17 cellular contexts compared by ENCODE assay signal in genomic region chr16:50291719-50292565, GRCh38.
"Had no signal": no experiment of that assay in that cellular context is flagged by ENCODE, and none has a peak within 500 bp of the region (broad histone marks: within the 10 kb centered on the region; RNA-seq: fewer than 3 reads in every experiment).

No MANE protein-coding gene starts in this region.

- H3K4me3 ChIP-seq: heart left ventricle, lower lobe of right lung, skin epidermis, stomach, testis, upper lobe of right lung had no signal

- H3K9me3 ChIP-seq: lower lobe of right lung, stomach, testis, upper lobe of right lung had no signal

- H3K36me3 Mint-ChIP-seq: brain had no signal

- H3K4me3 Mint-ChIP-seq: activated CD4-positive, alpha-beta T cell treated with anti-CD3 and anti-CD28 coated beads, Interleukin-2, amount 10 ng/mL, durations not matched to agents 7 days and 5 days; activated naive CD8-positive, alpha-beta T cell treated with anti-CD3 and anti-CD28 coated beads, Interleukin-2, amount 10 ng/mL, durations not matched to agents 7 days and 5 days; brain; mesothelial cell of epicardium had no signal

- H3K9me3 Mint-ChIP-seq: activated CD4-positive, alpha-beta T cell treated with anti-CD3 and anti-CD28 coated beads, Interleukin-2, amount 10 ng/mL, durations not matched to agents 7 days and 5 days; activated naive CD8-positive, alpha-beta T cell treated with anti-CD3 and anti-CD28 coated beads, Interleukin-2, amount 10 ng/mL, durations not matched to agents 7 days and 5 days; mesothelial cell of epicardium had no signal

- ATAC-seq: upper lobe of right lung had no signal

- H3K27ac ChIP-seq: epithelial cell of prostate, heart left ventricle, lower lobe of right lung, skin epidermis, stomach, testis, upper lobe of right lung had no signal

- H3K27ac Mint-ChIP-seq: activated CD4-positive, alpha-beta T cell treated with anti-CD3 and anti-CD28 coated beads, Interleukin-2, amount 10 ng/mL, durations not matched to agents 7 days and 5 days; activated naive CD8-positive, alpha-beta T cell treated with anti-CD3 and anti-CD28 coated beads, Interleukin-2, amount 10 ng/mL, durations not matched to agents 7 days and 5 days; brain; mesothelial cell of epicardium had no signal

- H3K4me1 ChIP-seq: heart left ventricle, lower lobe of right lung, stomach, testis, upper lobe of right lung had no signal

- H3K27me3 Mint-ChIP-seq: activated CD4-positive, alpha-beta T cell treated with anti-CD3 and anti-CD28 coated beads, Interleukin-2, amount 10 ng/mL, durations not matched to agents 7 days and 5 days; activated naive CD8-positive, alpha-beta T cell treated with anti-CD3 and anti-CD28 coated beads, Interleukin-2, amount 10 ng/mL, durations not matched to agents 7 days and 5 days; brain had no signal

- H3K4me1 Mint-ChIP-seq: brain, mesothelial cell of epicardium had no signal

- H3K27me3 ChIP-seq: heart left ventricle, stomach, testis, upper lobe of right lung had no signal

- DNase-seq: activated CD4-positive, alpha-beta T cell treated with anti-CD3 and anti-CD28 coated beads, Interleukin-2, amount 10 ng/mL, durations not matched to agents 7 days and 5 days; activated naive CD8-positive, alpha-beta T cell treated with anti-CD3 and anti-CD28 coated beads, Interleukin-2, amount 10 ng/mL, durations not matched to agents 7 days and 5 days; central memory CD4-positive, alpha-beta T cell; cortex of kidney; lower lobe of right lung; posterior cingulate gyrus; retina; stimulated activated CD4-positive, alpha-beta T cell treated with anti-CD3 and anti-CD28 coated beads, Interleukin-4, amount 100 ng/mL, for 24 hours; stomach; T-helper 9 cell; testis; upper lobe of right lung had no signal
